Comparison of ENCODE assay signal across 1 cellular context in genomic region chr4:7157140-7157488, GRCh38.
TF ChIP-seq lines count a peak whose summit lies in the region.

No MANE protein-coding gene starts in this region.

TF ChIP-seq in HCT116, 20 proteins besides CTCF, POLR2A, EP300 and RAD21 (continued from another document):
- TF ChIP-seq ZBTB33 (IDR thresholded peaks at IDR 0.05; ENCODE audit: extremely low read depth, insufficient replicate concordance, low read length) (no peak), TCF7L2 (IDR thresholded peaks at IDR 0.05; ENCODE audit: borderline replicate concordance, extremely low read depth, insufficient read depth, insufficient read length) (no peak), REST (IDR thresholded peaks at IDR 0.05; ENCODE audit: low read depth) (no peak), EZH2phosphoT487 (IDR thresholded peaks at IDR 0.05; ENCODE audit: borderline replicate concordance) (no peak), ATF3 (IDR thresholded peaks at IDR 0.05) (no peak)
